ENCODE assay signal across 8 cellular contexts in genomic region chr14:100240725-100241032, GRCh38. TPM values are rescaled to one million over a fixed set of nuclear protein-coding genes. Genes with fewer than 3 reads are reported as not detected.
DNase-seq lines count a peak whose midpoint lies in the region; TF ChIP-seq lines count a peak whose summit lies in the region.

No MANE protein-coding gene starts in this region.

- H3K4me1 Mint-ChIP-seq in IgD-negative memory B cell: peaks cover 46% of the 10 kb centered on the region in 3 donors

- no peaks in the 10 kb centered on the region for H3K27me3 ChIP-seq in muscle layer of duodenum (ENCODE audit: low read depth, low read length)

- no peaks in the 10 kb centered on the region for H3K9me3 Mint-ChIP-seq in IgD-negative memory B cell

- H3K4me1 ChIP-seq in muscle layer of duodenum (ENCODE audit: control insufficient read depth in 1 of 2, insufficient read depth in 2 of 2, low read length in 2 of 2): peaks cover 17 to 46% of the 10 kb centered on the region in 2 donors

- no peaks in the 10 kb centered on the region for H3K9me3 ChIP-seq in muscle layer of duodenum (ENCODE audit: control insufficient read depth in 1 of 2, low read length in 2 of 2)

- no peaks in the 10 kb centered on the region for H3K27me3 Mint-ChIP-seq in IgD-negative memory B cell

- H3K27ac ChIP-seq in 22Rv1 (peak overlapping the region; percentile 98), muscle layer of duodenum (ENCODE audit: low read length) (peak overlapping the region; percentile 93)

- TF ChIP-seq CTCF in 22Rv1 (IDR thresholded peaks at IDR 0.05) (no peak), choroid plexus epithelial cell (conservative IDR thresholded peaks at IDR 0.05; ENCODE audit: low read depth, low read length) (no peak)

- H3K27ac Mint-ChIP-seq in IgD-negative memory B cell: peak overlapping the region; percentile 88 to 99 (median 95)

- no peak for DNase-seq in choroid plexus epithelial cell (ENCODE audit: low read depth)
- DNase-seq in DMS79 treated with DMSO at 0.1 percent for 48 hours (lab: John Stamatoyannopoulos, UW): no peak
- DNase-seq in hippocampal formation (lab: John Stamatoyannopoulos, UW): no peak
- DNase-seq in GDM1 (lab: John Stamatoyannopoulos, UW): no peak
- DNase-seq in inferior parietal cortex (ENCODE audit: extremely low spot score): no peak

- H3K4me3 Mint-ChIP-seq in IgD-negative memory B cell: peak overlapping the region; percentile 89 to 99 (median 94)

- peaks cover 0 to 13% of the 10 kb centered on the region in 2 donors for H3K36me3 ChIP-seq in muscle layer of duodenum (ENCODE audit: control insufficient read depth in 1 of 2, insufficient read depth in 2 of 2, low read length in 2 of 2)

- peaks cover 3% of the 10 kb centered on the region for H3K36me3 Mint-ChIP-seq in IgD-negative memory B cell

- H3K4me3 ChIP-seq in choroid plexus epithelial cell (ENCODE audit: low read depth, low read length) (peak overlapping the region; percentile 93), muscle layer of duodenum (ENCODE audit: low read depth in 1 of 2, low read length in 2 of 2) (peak overlapping the region; percentile 69 to 70)

RNA-seq across cellular contexts. Expression of gene YY1, which starts 1.7 kb away (rescaled TPM):
- 17.7 TPM for polyA plus RNA-seq in IgD-negative memory B cell
